ENCODE assay signal across 19 cellular contexts in genomic region chr3:36591959-36592358, GRCh38.
DNase-seq lines count a peak whose midpoint lies in the region; FAIRE-seq and TF ChIP-seq lines count a peak whose summit lies in the region.
"Had no signal": no experiment of that assay in that cellular context is flagged by ENCODE, and none has a peak within 500 bp of the region (broad histone marks: within the 10 kb centered on the region; RNA-seq: fewer than 3 reads in every experiment).

No MANE protein-coding gene starts in this region.

- H2BK15ac ChIP-seq in mesenchymal stem cell (ENCODE audit: low read depth, poor library complexity, severe bottlenecking) = no peak overlapping the region

- no peaks in the 10 kb centered on the region for H3K27me3 ChIP-seq in Loucy (ENCODE audit: insufficient read depth, low read length, poor library complexity, severe bottlenecking)
- no peaks in the 10 kb centered on the region for H3K27me3 ChIP-seq in mammary epithelial cell (ENCODE audit: insufficient read depth, low read length)
- H3K27me3 ChIP-seq in keratinocyte (ENCODE audit: control insufficient read depth, extremely low read depth, insufficient read depth, low read length) = no peaks in the 10 kb centered on the region
- H3K27me3 ChIP-seq in mesenchymal stem cell (ENCODE audit: control insufficient read depth in 1 of 2, insufficient read depth in 1 of 2, low read length in 2 of 2) = no peaks in the 10 kb centered on the region

- H3K9me1 ChIP-seq in keratinocyte (ENCODE audit: control insufficient read depth, extremely low read depth, insufficient read depth, low read length) = no peaks in the 10 kb centered on the region

- H4K8ac ChIP-seq in mesenchymal stem cell (ENCODE audit: low read length) = no peak overlapping the region

- no peak overlapping the region for H2BK5ac ChIP-seq in mesenchymal stem cell (ENCODE audit: low read depth, low read length, poor library complexity, severe bottlenecking)

- BruUV-seq in mammary epithelial cell (replicated peaks; lab: Mats Ljungman, UMichigan) = no TSS peak

- H3K36me3 ChIP-seq in Loucy (ENCODE audit: insufficient read depth, low read length) (no peaks in the 10 kb centered on the region), mammary epithelial cell (ENCODE audit: insufficient read depth, low read length) (no peaks in the 10 kb centered on the region), keratinocyte (ENCODE audit: control insufficient read depth in 2 of 2, extremely low read depth in 1 of 2, insufficient read depth in 2 of 2, low read length in 2 of 2) (no peaks in the 10 kb centered on the region), mesenchymal stem cell (ENCODE audit: control insufficient read depth in 1 of 2, insufficient read depth in 2 of 2, low read depth in 1 of 2, low read length in 2 of 2) (no peaks in the 10 kb centered on the region)

- no peak overlapping the region for H3K18ac ChIP-seq in mesenchymal stem cell (ENCODE audit: low read depth in 1 of 2, low read length in 2 of 2)

- peak; percentile 58 for DNase-seq in EH (ENCODE audit: low read depth)
- DNase-seq in mammary epithelial cell = peak; percentile 16
- no peak for DNase-seq in keratinocyte (ENCODE audit: low read depth, low spot score)
- no peak for DNase-seq in cerebellar nuclear complex (lab: John Stamatoyannopoulos, UW)
- no peak for DNase-seq in mesenchymal stem cell
- no peak for DNase-seq in HPDE6-E6E7 (ENCODE audit: extremely low spot score)
- DNase-seq in stimulated activated naive CD4-positive, alpha-beta T cell treated with Interleukin-2 at 50 U/mL for 16 hours (lab: John Stamatoyannopoulos, UW) = no peak
- DNase-seq: activated CD4-positive, alpha-beta T cell treated with anti-CD3 and anti-CD28 coated beads for 48 hours; activated naive CD4-positive, alpha-beta T cell treated with Interleukin-2 at 50 U/mL for 16 hours; CD8-positive, alpha-beta T cell; H7; head of caudate nucleus; kidney; NK-92 treated with Interleukin-12 subunit alpha and Interleukin-12 subunit beta, amount 100 ng/mL, for 24 hours; right cardiac atrium; SIG-M5; stimulated activated CD8-positive, alpha-beta memory T cell treated with anti-CD3 and anti-CD28 coated beads, Interleukin-4, amount 100 ng/mL, for 48 hours; T1000 had no signal

- H3K4me3 ChIP-seq in Loucy (ENCODE audit: low read length, poor library complexity, severe bottlenecking) = no peak overlapping the region
- no peak overlapping the region for H3K4me3 ChIP-seq in mammary epithelial cell (replicated peaks in 1 of 3; ENCODE audit: insufficient read depth in 1 of 3, low read depth in 2 of 3, low read length in 3 of 3)
- no peak overlapping the region for H3K4me3 ChIP-seq in keratinocyte (ENCODE audit: control insufficient read depth in 2 of 3, extremely low read depth in 1 of 3, insufficient read depth in 2 of 3, low read depth in 1 of 3, low read length in 3 of 3)
- H3K4me3 ChIP-seq in mesenchymal stem cell (ENCODE audit: insufficient read depth in 1 of 2, low read depth in 1 of 2, low read length in 2 of 2) = no peak overlapping the region

- H3K4me2 ChIP-seq in Loucy (ENCODE audit: low read depth, low read length, poor library complexity, severe bottlenecking) (no peak overlapping the region), mammary epithelial cell (ENCODE audit: insufficient read depth, low read depth, low read length) (no peak overlapping the region), keratinocyte (ENCODE audit: control insufficient read depth, extremely low read depth, insufficient read depth, low read depth, low read length) (no peak overlapping the region), mesenchymal stem cell (ENCODE audit: low read length, poor library complexity, severe bottlenecking) (no peak overlapping the region)

- H3K27ac ChIP-seq in mammary epithelial cell (ENCODE audit: insufficient read depth, low read depth, low read length) (no peak overlapping the region), keratinocyte (ENCODE audit: control insufficient read depth, insufficient read depth, low read length) (no peak overlapping the region), mesenchymal stem cell (ENCODE audit: low read length, poor library complexity, severe bottlenecking) (no peak overlapping the region)

- FAIRE-seq in keratinocyte (lab: Jason Lieb, UNC) = no peak
- FAIRE-seq: kidney had no signal

- TF ChIP-seq CTCF in Loucy (conservative IDR thresholded peaks at IDR 0.05; ENCODE audit: low read length) = peak; percentile 35
- peak in 1 of 2 donors; percentile 59 for TF ChIP-seq CTCF in mammary epithelial cell (conservative IDR thresholded peaks at IDR 0.05 in 1 of 2, IDR thresholded peaks at IDR 0.05 in 1 of 2; ENCODE audit: extremely low read depth in 1 of 2, insufficient read depth in 1 of 2, low read depth in 1 of 2, low read length in 2 of 2)
- TF ChIP-seq CTCF in keratinocyte (optimal IDR thresholded peaks at IDR 0.05 in 1 of 3, IDR thresholded peaks at IDR 0.05 in 1 of 3, conservative IDR thresholded peaks at IDR 0.05 in 1 of 3; ENCODE audit: extremely low read depth in 1 of 3, insufficient read depth in 2 of 3, low read length in 3 of 3) = peak in 2 of 3 experiments; percentile 16 to 27

- 75% methylated on average over 1 of the region's 3 CpGs for WGBS in mammary epithelial cell (ENCODE audit: low coverage, missing lambda C conversion rate)
- 55% methylated on average over 3 of the region's 3 CpGs for WGBS in mesenchymal stem cell

- H3K23ac ChIP-seq in mesenchymal stem cell (ENCODE audit: low read length in 2 of 2) = no peak overlapping the region

- H3K4ac ChIP-seq in mesenchymal stem cell (ENCODE audit: low read depth in 1 of 2, low read length in 2 of 2) = no peak overlapping the region

- no peak overlapping the region for H4K91ac ChIP-seq in mesenchymal stem cell (ENCODE audit: low read length)

- no peak overlapping the region for H2BK12ac ChIP-seq in mesenchymal stem cell (ENCODE audit: low read length in 2 of 2)

- H3K4me1 ChIP-seq in Loucy (ENCODE audit: insufficient read depth, low read length, poor library complexity, severe bottlenecking) = no peaks in the 10 kb centered on the region
- no peaks in the 10 kb centered on the region for H3K4me1 ChIP-seq in mammary epithelial cell (ENCODE audit: insufficient read depth, low read length)
- H3K4me1 ChIP-seq in keratinocyte (ENCODE audit: control insufficient read depth, extremely low read depth, insufficient read depth, low read length) = no peaks in the 10 kb centered on the region
- H3K4me1 ChIP-seq in mesenchymal stem cell (ENCODE audit: control insufficient read depth, insufficient read depth, low read depth, low read length) = no peaks in the 10 kb centered on the region

- H3K9me3 ChIP-seq in Loucy (ENCODE audit: insufficient read depth, low read depth, low read length) (no peaks in the 10 kb centered on the region), mammary epithelial cell (replicated peaks; ENCODE audit: insufficient read depth, low read length) (no peaks in the 10 kb centered on the region), keratinocyte (ENCODE audit: control insufficient read depth, low read depth, low read length) (no peaks in the 10 kb centered on the region), mesenchymal stem cell (ENCODE audit: control insufficient read depth, low read length) (peaks cover 6% of the 10 kb centered on the region)

- H3K14ac ChIP-seq in mesenchymal stem cell (ENCODE audit: low read length in 2 of 2) = no peak overlapping the region

- no peak overlapping the region for H2AFZ ChIP-seq in Loucy (ENCODE audit: low read length)
- no peak overlapping the region for H2AFZ ChIP-seq in mammary epithelial cell (ENCODE audit: low read depth, low read length)
- H2AFZ ChIP-seq in keratinocyte (ENCODE audit: control insufficient read depth, low read length) = no peak overlapping the region
- H2AFZ ChIP-seq in mesenchymal stem cell (ENCODE audit: low read depth, low read length) = no peak overlapping the region

- intact Hi-C loops in mammary epithelial cell (cut with micrococcal nuclease) = loop anchor here (1.0 kb wide), 3 partner anchors 109 to 626 kb away; no protein-coding TSS in a partner anchor

- dilution Hi-C loops in mammary epithelial cell (cut with HindIII; ENCODE audit: low sequenced_read_pairs) = loop anchor here (5.0 kb wide), 1 partner anchor 85 kb away; no protein-coding TSS in a partner anchor
- dilution Hi-C loops in keratinocyte (cut with MboI; ENCODE audit: extremely low pct_ligation_motif_present, low sequenced_read_pairs) = loop anchor here (25.0 kb wide), 1 partner anchor 95 kb away; no protein-coding TSS in a partner anchor

- H3K79me2 ChIP-seq in Loucy (ENCODE audit: insufficient read depth, low read length) (no peaks in the 10 kb centered on the region), mammary epithelial cell (ENCODE audit: insufficient read depth, low read length) (no peaks in the 10 kb centered on the region), keratinocyte (ENCODE audit: control insufficient read depth, insufficient read depth, low read length) (no peaks in the 10 kb centered on the region)

- CTCF ChIA-PET in mammary epithelial cell (lab: Charles Lee; ENCODE audit: low non-redundant PET) = no interaction called here

- H3K9ac ChIP-seq in Loucy (ENCODE audit: low read depth, low read length, poor library complexity, severe bottlenecking) (no peak overlapping the region), mammary epithelial cell (ENCODE audit: insufficient read depth, low read length) (no peak overlapping the region), keratinocyte (ENCODE audit: control insufficient read depth, extremely low read depth, insufficient read depth, low read length) (no peak overlapping the region), mesenchymal stem cell (ENCODE audit: low read length) (no peak overlapping the region)

- H3F3A ChIP-seq in Loucy (ENCODE audit: low read depth) = no peaks in the 10 kb centered on the region

- no peaks in the 10 kb centered on the region for H3K9me2 ChIP-seq in Loucy (replicated peaks; ENCODE audit: low read depth, low read length)

- H2AK5ac ChIP-seq in mesenchymal stem cell (ENCODE audit: low read length, severe bottlenecking) = no peak overlapping the region

- H2BK120ac ChIP-seq in mesenchymal stem cell (ENCODE audit: low read depth, low read length) = no peak overlapping the region

- in situ Hi-C loops in mammary epithelial cell (cut with MboI; ENCODE audit: low sequenced_read_pairs in 2 of 2) = loop anchor here (5.0 to 10.0 kb wide), 2 partner anchors 110 to 113 kb away; no protein-coding TSS in a partner anchor

- no peaks in the 10 kb centered on the region for H3K79me1 ChIP-seq in mesenchymal stem cell (replicated peaks; ENCODE audit: low read length, poor library complexity, severe bottlenecking)

- H4K20me1 ChIP-seq in Loucy (ENCODE audit: insufficient read depth, low read length, poor library complexity, severe bottlenecking) (no peaks in the 10 kb centered on the region), mammary epithelial cell (ENCODE audit: insufficient read depth, low read length) (no peaks in the 10 kb centered on the region), keratinocyte (ENCODE audit: control insufficient read depth, extremely low read depth, insufficient read depth, low read length) (no peaks in the 10 kb centered on the region)

Comparison
In these comparisons a context has a peak if more than half of its experiments do, and no peak if none do; other contexts are left out.
1. DNase-seq: peak in EH (single experiment) and mammary epithelial cell (single experiment); none in keratinocyte (single experiment), cerebellar nuclear complex (0 of 2), mesenchymal stem cell (single experiment), HPDE6-E6E7 (single experiment) and stimulated activated naive CD4-positive, alpha-beta T cell treated with Interleukin-2 at 50 U/mL for 16 hours (single experiment).